ENCODE assay signal across 1 cellular context in the genomic region with DNA sequence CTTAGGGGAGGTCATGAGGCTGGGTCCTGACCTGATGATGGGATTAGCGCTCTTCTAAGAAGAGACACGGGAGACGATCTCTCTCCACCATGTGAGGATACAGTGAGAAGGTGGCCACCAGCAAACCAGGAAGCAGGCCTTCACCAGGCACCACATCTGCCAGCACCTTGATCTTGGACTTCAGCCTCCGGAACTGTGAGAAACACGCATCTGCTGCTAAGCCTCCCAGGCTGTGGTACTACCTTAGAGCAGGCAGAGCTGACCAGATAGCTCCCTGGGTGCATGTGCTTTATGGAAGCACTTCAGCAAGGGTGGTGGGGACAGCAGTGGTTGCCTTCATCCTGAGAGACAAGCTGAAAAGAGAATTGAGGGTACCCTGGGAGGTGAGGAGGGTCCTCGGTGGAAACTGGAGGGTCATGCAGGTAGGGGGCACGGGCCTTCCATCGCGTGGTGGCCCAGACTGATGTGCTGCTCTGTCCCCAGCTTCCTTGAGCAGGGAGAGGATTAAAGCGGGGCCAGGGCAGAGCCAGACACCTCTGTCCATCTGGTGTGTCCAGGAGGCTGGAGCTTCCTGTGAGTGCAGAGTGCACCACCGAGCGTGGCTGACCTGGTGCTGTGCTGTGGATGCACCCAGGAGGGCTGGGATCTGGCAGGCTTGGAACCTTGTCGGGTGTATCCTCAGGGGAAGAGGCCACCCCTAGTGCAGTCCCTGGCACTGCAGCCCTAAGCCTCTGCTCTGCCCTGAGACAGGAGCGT.
TF ChIP-seq lines count a peak whose summit lies in the region.

No MANE protein-coding gene starts in this region.

TF ChIP-seq in HepG2, 621 proteins besides CTCF, POLR2A, EP300 and RAD21:
- TF ChIP-seq RFX5 (IDR thresholded peaks at IDR 0.05; ENCODE audit: low read depth, low read length) (no peak), ZNF766 (CRISPR knock-in tag; IDR thresholded peaks at IDR 0.05; ENCODE audit: borderline replicate concordance) (no peak), SNAPC2 (CRISPR knock-in tag; IDR thresholded peaks at IDR 0.05) (no peak), ZNF83 (CRISPR knock-in tag; IDR thresholded peaks at IDR 0.05; ENCODE audit: borderline replicate concordance) (no peak), NFE2 (CRISPR knock-in tag; IDR thresholded peaks at IDR 0.05) (no peak), ZNF343 (CRISPR knock-in tag; IDR thresholded peaks at IDR 0.05) (no peak), PAWR (CRISPR knock-in tag; IDR thresholded peaks at IDR 0.05; ENCODE audit: borderline replicate concordance) (no peak), IRX3 (CRISPR knock-in tag; IDR thresholded peaks at IDR 0.05; ENCODE audit: borderline replicate concordance, low read depth) (no peak), TSC22D2 (CRISPR knock-in tag; IDR thresholded peaks at IDR 0.05; ENCODE audit: borderline replicate concordance) (no peak), KLF11 (CRISPR knock-in tag; IDR thresholded peaks at IDR 0.05) (no peak), NR2F2 (IDR thresholded peaks at IDR 0.05; ENCODE audit: borderline replicate concordance, low read depth) (no peak), RELA (CRISPR knock-in tag; IDR thresholded peaks at IDR 0.05) (no peak), ZNF441 (CRISPR knock-in tag; IDR thresholded peaks at IDR 0.05; ENCODE audit: borderline replicate concordance) (no peak), ZNF335 (CRISPR knock-in tag; IDR thresholded peaks at IDR 0.05) (no peak), NFIC (IDR thresholded peaks at IDR 0.05; ENCODE audit: low read length) (no peak)
- TF ChIP-seq, protein P1, sequence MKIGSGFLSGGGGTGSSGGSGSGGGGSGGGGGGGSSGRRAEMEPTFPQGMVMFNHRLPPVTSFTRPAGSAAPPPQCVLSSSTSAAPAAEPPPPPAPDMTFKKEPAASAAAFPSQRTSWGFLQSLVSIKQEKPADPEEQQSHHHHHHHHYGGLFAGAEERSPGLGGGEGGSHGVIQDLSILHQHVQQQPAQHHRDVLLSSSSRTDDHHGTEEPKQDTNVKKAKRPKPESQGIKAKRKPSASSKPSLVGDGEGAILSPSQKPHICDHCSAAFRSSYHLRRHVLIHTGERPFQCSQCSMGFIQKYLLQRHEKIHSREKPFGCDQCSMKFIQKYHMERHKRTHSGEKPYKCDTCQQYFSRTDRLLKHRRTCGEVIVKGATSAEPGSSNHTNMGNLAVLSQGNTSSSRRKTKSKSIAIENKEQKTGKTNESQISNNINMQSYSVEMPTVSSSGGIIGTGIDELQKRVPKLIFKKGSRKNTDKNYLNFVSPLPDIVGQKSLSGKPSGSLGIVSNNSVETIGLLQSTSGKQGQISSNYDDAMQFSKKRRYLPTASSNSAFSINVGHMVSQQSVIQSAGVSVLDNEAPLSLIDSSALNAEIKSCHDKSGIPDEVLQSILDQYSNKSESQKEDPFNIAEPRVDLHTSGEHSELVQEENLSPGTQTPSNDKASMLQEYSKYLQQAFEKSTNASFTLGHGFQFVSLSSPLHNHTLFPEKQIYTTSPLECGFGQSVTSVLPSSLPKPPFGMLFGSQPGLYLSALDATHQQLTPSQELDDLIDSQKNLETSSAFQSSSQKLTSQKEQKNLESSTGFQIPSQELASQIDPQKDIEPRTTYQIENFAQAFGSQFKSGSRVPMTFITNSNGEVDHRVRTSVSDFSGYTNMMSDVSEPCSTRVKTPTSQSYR (CRISPR knock-in tag; IDR thresholded peaks at IDR 0.05; ENCODE audit: borderline replicate concordance): no peak
- TF ChIP-seq, protein P2, sequence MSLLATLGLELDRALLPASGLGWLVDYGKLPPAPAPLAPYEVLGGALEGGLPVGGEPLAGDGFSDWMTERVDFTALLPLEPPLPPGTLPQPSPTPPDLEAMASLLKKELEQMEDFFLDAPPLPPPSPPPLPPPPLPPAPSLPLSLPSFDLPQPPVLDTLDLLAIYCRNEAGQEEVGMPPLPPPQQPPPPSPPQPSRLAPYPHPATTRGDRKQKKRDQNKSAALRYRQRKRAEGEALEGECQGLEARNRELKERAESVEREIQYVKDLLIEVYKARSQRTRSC (CRISPR knock-in tag; IDR thresholded peaks at IDR 0.05; ENCODE audit: low read depth): no peak
- TF ChIP-seq, protein P3, sequence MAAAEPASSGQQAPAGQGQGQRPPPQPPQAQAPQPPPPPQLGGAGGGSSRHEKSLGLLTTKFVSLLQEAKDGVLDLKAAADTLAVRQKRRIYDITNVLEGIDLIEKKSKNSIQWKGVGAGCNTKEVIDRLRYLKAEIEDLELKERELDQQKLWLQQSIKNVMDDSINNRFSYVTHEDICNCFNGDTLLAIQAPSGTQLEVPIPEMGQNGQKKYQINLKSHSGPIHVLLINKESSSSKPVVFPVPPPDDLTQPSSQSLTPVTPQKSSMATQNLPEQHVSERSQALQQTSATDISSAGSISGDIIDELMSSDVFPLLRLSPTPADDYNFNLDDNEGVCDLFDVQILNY (CRISPR knock-in tag; conservative IDR thresholded peaks at IDR 0.05): no peak
- TF ChIP-seq, protein P4, sequence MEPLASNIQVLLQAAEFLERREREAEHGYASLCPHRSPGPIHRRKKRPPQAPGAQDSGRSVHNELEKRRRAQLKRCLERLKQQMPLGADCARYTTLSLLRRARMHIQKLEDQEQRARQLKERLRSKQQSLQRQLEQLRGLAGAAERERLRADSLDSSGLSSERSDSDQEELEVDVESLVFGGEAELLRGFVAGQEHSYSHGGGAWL (CRISPR knock-in tag; IDR thresholded peaks at IDR 0.05): no peak
